In the genomic region with DNA sequence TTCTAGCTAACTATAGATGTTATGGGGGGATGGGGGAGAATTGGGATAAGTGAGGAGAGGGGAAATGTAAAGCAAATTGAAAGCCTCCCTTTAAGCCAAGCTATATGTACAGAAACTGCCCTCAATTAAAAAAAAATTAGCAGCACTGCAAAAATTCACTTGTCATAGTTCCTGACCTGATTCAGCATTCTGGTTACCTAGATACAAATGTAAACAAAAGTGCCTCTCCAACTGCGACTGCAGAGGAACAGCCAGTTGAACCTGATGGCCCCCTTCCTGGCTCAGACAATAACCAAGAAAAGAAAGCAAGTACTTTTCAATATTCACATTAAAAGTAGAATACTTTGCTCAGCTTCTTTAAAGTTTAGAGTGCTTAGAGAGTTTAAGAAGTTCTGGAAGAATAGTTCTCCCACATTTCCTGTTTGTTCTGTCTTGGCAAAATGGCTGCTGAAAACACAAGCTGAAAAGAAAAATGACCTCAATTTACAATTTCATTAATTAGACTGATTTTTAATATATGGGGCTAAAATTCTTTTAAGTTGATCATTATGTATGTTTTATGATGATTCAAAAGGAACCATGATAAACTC, we compare ENCODE assay signal across 8 cellular contexts. TPM values are rescaled to one million over a fixed set of nuclear protein-coding genes. Genes with fewer than 3 reads are reported as not detected.
DNase-seq lines count a peak whose midpoint lies in the region; ATAC-seq, FAIRE-seq and TF ChIP-seq lines count a peak whose summit lies in the region.

No MANE protein-coding gene starts in this region.

- H3K4me3 Mint-ChIP-seq in activated CD4-positive, alpha-beta memory T cell treated with anti-CD3 and anti-CD28 coated beads, Interleukin-2, amount 10 ng/mL, durations not matched to agents 7 days and 5 days: no peak overlapping the region

- no peaks in the 10 kb centered on the region for H3K36me3 Mint-ChIP-seq in activated CD4-positive, alpha-beta memory T cell treated with anti-CD3 and anti-CD28 coated beads, Interleukin-2, amount 10 ng/mL, durations not matched to agents 7 days and 5 days (ENCODE audit: low read depth)

- no peak for TF ChIP-seq POLR2A in endothelial cell of umbilical vein (IDR thresholded peaks at IDR 0.05; ENCODE audit: low read depth, low read length)
- no peak for TF ChIP-seq POLR2A in prostate gland (IDR thresholded peaks at IDR 0.05)

- H3K27me3 ChIP-seq in endothelial cell of umbilical vein (ENCODE audit: control insufficient read depth in 2 of 2, insufficient read depth in 2 of 2, low read length in 2 of 2): peaks cover 2 to 11% of the 10 kb centered on the region in 2 experiments
- no peaks in the 10 kb centered on the region for H3K27me3 ChIP-seq in prostate gland (replicated peaks; ENCODE audit: insufficient read depth)

- H3K4me2 ChIP-seq in endothelial cell of umbilical vein (ENCODE audit: insufficient read depth, low read length): peak overlapping the region; percentile 2

- H3K27ac ChIP-seq in endothelial cell of umbilical vein (ENCODE audit: insufficient read depth, low read depth, low read length): no peak overlapping the region
- H3K27ac ChIP-seq in prostate gland: no peak overlapping the region

- peak; percentile 3 for DNase-seq in NCI-H2196 (lab: John Stamatoyannopoulos, UW; ENCODE audit: unreplicated experiment)
- DNase-seq in NCI-H2196 treated with DMSO at 0.1 percent for 48 hours (lab: John Stamatoyannopoulos, UW; ENCODE audit: unreplicated experiment): no peak
- DNase-seq in NCI-H774 (lab: John Stamatoyannopoulos, UW): peak; percentile 58
- DNase-seq in endothelial cell of umbilical vein (ENCODE audit: low read depth, low spot score): peak; percentile 67
- DNase-seq in prostate gland (ENCODE audit: low spot score): peak; percentile 15
- no peak for DNase-seq in posterior cingulate gyrus
- no peak for DNase-seq in activated CD4-positive, alpha-beta memory T cell treated with anti-CD3 and anti-CD28 coated beads, Interleukin-2, amount 10 ng/mL, durations not matched to agents 7 days and 5 days

- CTCF ChIA-PET in endothelial cell of umbilical vein (lab: Charles Lee): interaction anchor here (1.0 to 1.4 kb wide), 4 partner anchors 12 to 107 kb away, joined by 3 to 4 read pairs (median 3); no protein-coding TSS in a partner anchor
- CTCF ChIA-PET in activated CD4-positive, alpha-beta memory T cell treated with anti-CD3 and anti-CD28 coated beads, Interleukin-2, amount 10 ng/mL, durations not matched to agents 7 days and 5 days (lab: Charles Lee): no interaction called here

- H4K20me1 ChIP-seq in endothelial cell of umbilical vein (replicated peaks; ENCODE audit: control insufficient read depth, extremely low read depth, insufficient read depth, low read length): no peaks in the 10 kb centered on the region

- H2AFZ ChIP-seq in endothelial cell of umbilical vein (ENCODE audit: low read depth, low read length): no peak overlapping the region

- H3K4me3 ChIP-seq in endothelial cell of umbilical vein (replicated peaks in 1 of 3; ENCODE audit: insufficient read depth in 1 of 3, low read depth in 1 of 3, low read length in 3 of 3): no peak overlapping the region
- no peak overlapping the region for H3K4me3 ChIP-seq in prostate gland

- dilution Hi-C loops in endothelial cell of umbilical vein (cut with MboI; ENCODE audit: extremely low pct_ligation_motif_present, low sequenced_read_pairs): no loop called here

- no peak overlapping the region for H3K9ac ChIP-seq in endothelial cell of umbilical vein (replicated peaks; ENCODE audit: extremely low read depth, insufficient read depth, low read length)

- H3K9me1 ChIP-seq in endothelial cell of umbilical vein (replicated peaks; ENCODE audit: control insufficient read depth, extremely low read depth, insufficient read depth, low read length): no peaks in the 10 kb centered on the region

- H3K36me3 ChIP-seq in endothelial cell of umbilical vein (ENCODE audit: control insufficient read depth in 2 of 2, extremely low read depth in 1 of 2, insufficient read depth in 2 of 2, low read length in 2 of 2): no peaks in the 10 kb centered on the region
- no peaks in the 10 kb centered on the region for H3K36me3 ChIP-seq in prostate gland

- no peaks in the 10 kb centered on the region for H3K9me3 Mint-ChIP-seq in activated CD4-positive, alpha-beta memory T cell treated with anti-CD3 and anti-CD28 coated beads, Interleukin-2, amount 10 ng/mL, durations not matched to agents 7 days and 5 days

- POLR2A ChIA-PET in endothelial cell of umbilical vein (lab: Charles Lee): no interaction called here
- POLR2A ChIA-PET in activated CD4-positive, alpha-beta memory T cell treated with anti-CD3 and anti-CD28 coated beads, Interleukin-2, amount 10 ng/mL, durations not matched to agents 7 days and 5 days (lab: Charles Lee): no interaction called here

- H3K27ac Mint-ChIP-seq in activated CD4-positive, alpha-beta memory T cell treated with anti-CD3 and anti-CD28 coated beads, Interleukin-2, amount 10 ng/mL, durations not matched to agents 7 days and 5 days: no peak overlapping the region

- TF ChIP-seq CTCF in endothelial cell of umbilical vein (IDR thresholded peaks at IDR 0.05; ENCODE audit: extremely low read depth in 1 of 2, insufficient read depth in 1 of 2, low read depth in 1 of 2, low read length in 2 of 2) (no peak), prostate gland (IDR thresholded peaks at IDR 0.05) (no peak)

- BruUV-seq in endothelial cell of umbilical vein (replicated peaks; lab: Mats Ljungman, UMichigan): no TSS peak

- no peaks in the 10 kb centered on the region for H3K79me2 ChIP-seq in endothelial cell of umbilical vein (ENCODE audit: control insufficient read depth, insufficient read depth, low read length)

- intact Hi-C loops in endothelial cell of umbilical vein (cut with micrococcal nuclease): loop anchor here (5.0 kb wide), 1 partner anchor 105 kb away; a partner anchor contains a TSS
- intact Hi-C loops in prostate gland (cut with DNase I): no loop called here
- intact Hi-C loops in posterior cingulate gyrus (cut with DNase I): no loop called here

- peak; percentile 54 for FAIRE-seq in endothelial cell of umbilical vein (lab: Jason Lieb, UNC)

- peaks cover 6% of the 10 kb centered on the region for H3K27me3 Mint-ChIP-seq in activated CD4-positive, alpha-beta memory T cell treated with anti-CD3 and anti-CD28 coated beads, Interleukin-2, amount 10 ng/mL, durations not matched to agents 7 days and 5 days

- no peak for ATAC-seq in HG02763 (IDR thresholded peaks at IDR 0.05; ENCODE audit: unreplicated experiment)

- H3K9me3 ChIP-seq in endothelial cell of umbilical vein (replicated peaks; ENCODE audit: control insufficient read depth, insufficient read depth, low read length): no peaks in the 10 kb centered on the region
- H3K9me3 ChIP-seq in prostate gland: no peaks in the 10 kb centered on the region

- 0% methylated on average over 1 of the region's 1 CpG for WGBS in prostate gland

- H3K4me1 ChIP-seq in endothelial cell of umbilical vein (ENCODE audit: control insufficient read depth, extremely low read depth, insufficient read depth, low read length) (peaks cover 6% of the 10 kb centered on the region), prostate gland (replicated peaks) (no peaks in the 10 kb centered on the region)

- H3K4me1 Mint-ChIP-seq in activated CD4-positive, alpha-beta memory T cell treated with anti-CD3 and anti-CD28 coated beads, Interleukin-2, amount 10 ng/mL, durations not matched to agents 7 days and 5 days: no peaks in the 10 kb centered on the region

TF ChIP-seq in endothelial cell of umbilical vein, 7 proteins besides CTCF, POLR2A, EP300 and RAD21:
- TF ChIP-seq FOS (IDR thresholded peaks at IDR 0.05; ENCODE audit: borderline replicate concordance, insufficient read depth, low read length) (no peak), GATA2 (IDR thresholded peaks at IDR 0.05; ENCODE audit: insufficient read depth, insufficient read length, low read depth, low read length) (no peak), EZH2 (IDR thresholded peaks at IDR 0.05; ENCODE audit: borderline replicate concordance, low read depth, low read length, severe bottlenecking) (no peak), POLR2AphosphoS5 (IDR thresholded peaks at IDR 0.05; ENCODE audit: insufficient read depth, low read depth, low read length) (no peak), MYC (IDR thresholded peaks at IDR 0.05; ENCODE audit: low read depth, low read length) (no peak), JUN (IDR thresholded peaks at IDR 0.05; ENCODE audit: borderline replicate concordance, insufficient read depth, insufficient read length, low read depth) (no peak)
- TF ChIP-seq, protein P1, sequence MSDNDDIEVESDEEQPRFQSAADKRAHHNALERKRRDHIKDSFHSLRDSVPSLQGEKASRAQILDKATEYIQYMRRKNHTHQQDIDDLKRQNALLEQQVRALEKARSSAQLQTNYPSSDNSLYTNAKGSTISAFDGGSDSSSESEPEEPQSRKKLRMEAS (IDR thresholded peaks at IDR 0.05; ENCODE audit: insufficient read depth, insufficient read length): no peak

RNA-seq across cellular contexts. Expression of a gene that starts 1.5 kb away (rescaled TPM):
- total RNA-seq in endothelial cell of umbilical vein (not detected in 2 replicates), prostate gland (1 to 10 TPM in 1 of 2 donors, not detected in 1; 8.2 TPM)
- polyA plus RNA-seq in endothelial cell of umbilical vein: not detected in 2 replicates
- polyA plus RNA-seq in endothelial cell of umbilical vein (2011; cell fraction: cytosol; rRNA removed): not detected in 2 replicates
- polyA plus RNA-seq in endothelial cell of umbilical vein (2011; cell fraction: nucleus; rRNA removed): not detected in 2 replicates
- polyA plus RNA-seq in endothelial cell of umbilical vein (2012): not detected in 2 replicates
- polyA minus RNA-seq in endothelial cell of umbilical vein: not detected in 2 replicates
- not detected for polyA minus RNA-seq in endothelial cell of umbilical vein (2011; cell fraction: cytosol; rRNA and poly(A)+ RNA removed)
- not detected in 2 replicates for polyA minus RNA-seq in endothelial cell of umbilical vein (2011; cell fraction: nucleus; rRNA and poly(A)+ RNA removed)
- not detected for total RNA-seq in activated CD4-positive, alpha-beta memory T cell treated with anti-CD3 and anti-CD28 coated beads, Interleukin-2, amount 10 ng/mL, durations not matched to agents 7 days and 5 days

Comparison
In these comparisons a context has a peak if more than half of its experiments do, and no peak if none do; other contexts are left out.
1. DNase-seq: peak in NCI-H2196 (single experiment), NCI-H774 (single experiment), endothelial cell of umbilical vein (single experiment) and prostate gland (single experiment); none in NCI-H2196 treated with DMSO at 0.1 percent for 48 hours (single experiment), posterior cingulate gyrus (0 of 10) and activated CD4-positive, alpha-beta memory T cell treated with anti-CD3 and anti-CD28 coated beads, Interleukin-2, amount 10 ng/mL, durations not matched to agents 7 days and 5 days (single experiment).